In the genomic region with DNA sequence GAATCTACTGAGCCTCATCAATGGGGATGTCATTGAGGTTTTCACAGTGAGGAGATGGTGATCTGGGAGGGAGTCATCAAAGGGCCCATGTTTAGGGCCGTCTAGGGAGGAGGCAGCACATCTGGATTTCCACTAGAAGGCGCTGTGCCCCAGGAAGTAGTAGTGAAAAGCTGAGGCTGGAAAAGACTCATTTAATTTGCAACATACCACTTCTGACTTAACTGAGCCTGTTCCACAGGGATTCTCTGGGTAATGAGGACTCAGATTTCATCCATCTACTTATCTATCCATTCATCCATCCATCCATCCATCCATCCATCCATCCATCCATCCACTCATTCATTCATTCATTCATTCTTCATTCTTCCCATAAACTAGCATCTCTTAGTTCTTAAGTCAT, we compare ENCODE assay signal across 8 cellular contexts. TPM values are rescaled to one million over a fixed set of nuclear protein-coding genes. Genes with fewer than 3 reads are reported as not detected.
DNase-seq lines count a peak whose midpoint lies in the region; ATAC-seq and TF ChIP-seq lines count a peak whose summit lies in the region.

No MANE protein-coding gene starts in this region.

- no TSS peak for BruUV-seq in OCI-LY7 (replicated peaks; lab: Mats Ljungman, UMichigan)

- POLR2A ChIA-PET in OCI-LY7 (lab: Charles Lee), result interaction anchor here (0.6 to 1.5 kb wide), 4 partner anchors 8 to 42 kb away, joined by 3 to 8 read pairs (median 4); no protein-coding TSS in a partner anchor

- peak overlapping the region; percentile 2 for H3K27ac Mint-ChIP-seq in activated T-helper 17 cell treated with anti-CD3 and anti-CD28 coated beads, Interleukin-2, amount 50 U/mL, for 72 hours

- no peaks in the 10 kb centered on the region for H3K9me2 ChIP-seq in OCI-LY7 (ENCODE audit: insufficient read depth, low read length)

- peak; percentile 46 for DNase-seq in DMS79 treated with DMSO at 0.1 percent for 48 hours (lab: John Stamatoyannopoulos, UW)
- peak; percentile 62 for DNase-seq in HT1080 (ENCODE audit: low read depth)
- peak; percentile 79 for DNase-seq in OCI-LY7 (ENCODE audit: low spot score)
- DNase-seq in sigmoid colon, result no peak

- H3K9me3 Mint-ChIP-seq in activated T-helper 17 cell treated with anti-CD3 and anti-CD28 coated beads, Interleukin-2, amount 50 U/mL, for 72 hours, result no peaks in the 10 kb centered on the region

- TF ChIP-seq EP300 in gastroesophageal sphincter (IDR thresholded peaks at IDR 0.05), result no peak
- no peak for TF ChIP-seq EP300 in sigmoid colon (IDR thresholded peaks at IDR 0.05)

- no peaks in the 10 kb centered on the region for H3K36me3 ChIP-seq in OCI-LY7 (ENCODE audit: insufficient read depth, low read length)
- no peaks in the 10 kb centered on the region for H3K36me3 ChIP-seq in gastroesophageal sphincter
- H3K36me3 ChIP-seq in sigmoid colon, result no peaks in the 10 kb centered on the region

- H3K27me3 ChIP-seq in gastroesophageal sphincter (peaks cover 4% of the 10 kb centered on the region), sigmoid colon (no peaks in the 10 kb centered on the region)

- CTCF ChIA-PET in OCI-LY7 (lab: Charles Lee; ENCODE audit: unreplicated experiment), result interaction anchor here (0.6 kb wide), 1 partner anchor 197 kb away, joined by 3 read pairs; a partner anchor contains a TSS

- no peak overlapping the region for H3K4me3 Mint-ChIP-seq in activated T-helper 17 cell treated with anti-CD3 and anti-CD28 coated beads, Interleukin-2, amount 50 U/mL, for 72 hours

- no peaks in the 10 kb centered on the region for H4K20me1 ChIP-seq in OCI-LY7 (ENCODE audit: insufficient read depth, low read length)

- no peak for TF ChIP-seq POLR2A in gastroesophageal sphincter (IDR thresholded peaks at IDR 0.05)
- no peak for TF ChIP-seq POLR2A in sigmoid colon (IDR thresholded peaks at IDR 0.05)

- no peak overlapping the region for H3K4me2 ChIP-seq in OCI-LY7 (ENCODE audit: low read length)

- TF ChIP-seq CTCF in OCI-LY7 (conservative IDR thresholded peaks at IDR 0.05; ENCODE audit: low read length), result peak; percentile 94
- TF ChIP-seq CTCF in gastroesophageal sphincter (IDR thresholded peaks at IDR 0.05), result peak; percentile 37 to 64 (median 48)
- peak; percentile 32 to 75 (median 67) for TF ChIP-seq CTCF in sigmoid colon (IDR thresholded peaks at IDR 0.05)

- ATAC-seq in activated T-helper 17 cell treated with anti-CD3 and anti-CD28 coated beads, Interleukin-2, amount 50 U/mL, for 72 hours (replicated peaks), result peak; percentile 62
- ATAC-seq in gastroesophageal sphincter (no peak), HG02981 (IDR thresholded peaks at IDR 0.05; ENCODE audit: unreplicated experiment) (no peak), GM19023 (IDR thresholded peaks at IDR 0.05; ENCODE audit: unreplicated experiment) (no peak)

- 0% methylated on average over 2 of the region's 2 CpGs for WGBS in gastroesophageal sphincter (ENCODE audit: low coverage in 1 of 2), 2 donors
- WGBS in sigmoid colon, 2 donors, result 1 to 3% methylated on average over 2 of the region's 2 CpGs

- peaks cover 8% of the 10 kb centered on the region for H3K27me3 Mint-ChIP-seq in activated T-helper 17 cell treated with anti-CD3 and anti-CD28 coated beads, Interleukin-2, amount 50 U/mL, for 72 hours

- intact Hi-C loops in OCI-LY7 (cut with micrococcal nuclease; ENCODE audit: unreplicated experiment) (loop anchor here (2.0 kb wide), 1 partner anchor 254 kb away; no protein-coding TSS in a partner anchor), sigmoid colon (cut with DNase I) (no loop called here)

- no peaks in the 10 kb centered on the region for H3K79me2 ChIP-seq in OCI-LY7 (ENCODE audit: insufficient read depth, low read depth, low read length)

- H3K4me3 ChIP-seq in OCI-LY7 (ENCODE audit: low read depth, low read length, poor library complexity, severe bottlenecking) (no peak overlapping the region), gastroesophageal sphincter (no peak overlapping the region), sigmoid colon (no peak overlapping the region)

- H3K27ac ChIP-seq in OCI-LY7 (ENCODE audit: low read depth, low read length, poor library complexity, severe bottlenecking) (no peak overlapping the region), gastroesophageal sphincter (no peak overlapping the region), sigmoid colon (no peak overlapping the region)

- no peaks in the 10 kb centered on the region for H3K36me3 Mint-ChIP-seq in activated T-helper 17 cell treated with anti-CD3 and anti-CD28 coated beads, Interleukin-2, amount 50 U/mL, for 72 hours (ENCODE audit: low read depth)

- peaks cover 9% of the 10 kb centered on the region for H3K4me1 ChIP-seq in OCI-LY7 (ENCODE audit: insufficient read depth, low read length, poor library complexity, severe bottlenecking)
- H3K4me1 ChIP-seq in gastroesophageal sphincter, result peaks cover 0 to 9% (median 0%) of the 10 kb centered on the region in 3 donors
- peaks cover 0 to 4% (median 0%) of the 10 kb centered on the region in 4 donors for H3K4me1 ChIP-seq in sigmoid colon

- H2AFZ ChIP-seq in OCI-LY7 (ENCODE audit: low read length), result peak overlapping the region; percentile 88

- no peaks in the 10 kb centered on the region for H3K9me3 ChIP-seq in OCI-LY7 (ENCODE audit: low read length)
- no peaks in the 10 kb centered on the region for H3K9me3 ChIP-seq in gastroesophageal sphincter
- no peaks in the 10 kb centered on the region for H3K9me3 ChIP-seq in sigmoid colon

- H3K4me1 Mint-ChIP-seq in activated T-helper 17 cell treated with anti-CD3 and anti-CD28 coated beads, Interleukin-2, amount 50 U/mL, for 72 hours, result no peaks in the 10 kb centered on the region

RNA-seq across cellular contexts. Expression of gene SHF, which starts 17.4 kb away (rescaled TPM):
- 2.9 and 3.4 TPM in 2 replicates for total RNA-seq in HT1080 (2014; rRNA removed; shearing (Covaris generic))
- polyA plus RNA-seq in HT1080 (2015; cell fraction: cytosol; rRNA removed), result 2.7 TPM in 2 replicates
- 1.6 and 2.6 TPM in 2 replicates for polyA plus RNA-seq in HT1080 (2015; cell fraction: nucleus; rRNA removed)
- 2.3 and 5.7 TPM in 2 replicates for total RNA-seq in OCI-LY7 (2014; rRNA removed; shearing (Covaris generic))
- total RNA-seq in OCI-LY7 (2022), result 2.5 and 3.2 TPM in 2 replicates
- 100 to 1,000 TPM in 1 of 2 donors, 1 to 10 TPM in 1; 2.7 to 111 TPM for total RNA-seq in activated T-helper 17 cell treated with anti-CD3 and anti-CD28 coated beads, Interleukin-2, amount 50 U/mL, for 72 hours
- total RNA-seq in gastroesophageal sphincter, result 1 to 10 TPM; 4.4 to 10.0 (median 7.4) TPM
- total RNA-seq in sigmoid colon, result 10 to 100 TPM; 10.6 to 28.5 (median 17.9) TPM
- polyA plus RNA-seq in sigmoid colon, result 10 to 100 TPM in 2 of 3 donors, 1 to 10 TPM in 1; 3.5 to 13.5 (median 12.6) TPM

RNA-seq across cellular contexts. Expression of gene SLC28A2, which starts 46.8 kb away (rescaled TPM):
- 0.08 TPM in 1 of 2 replicates, not detected in the other for total RNA-seq in HT1080 (2014; rRNA removed; shearing (Covaris generic))
- not detected in 2 replicates for polyA plus RNA-seq in HT1080 (2015; cell fraction: cytosol; rRNA removed)
- polyA plus RNA-seq in HT1080 (2015; cell fraction: nucleus; rRNA removed), result not detected in 2 replicates
- not detected in 2 replicates for total RNA-seq in OCI-LY7 (2014; rRNA removed; shearing (Covaris generic))
- total RNA-seq in OCI-LY7 (2022), result not detected in 2 replicates
- not detected for total RNA-seq in activated T-helper 17 cell treated with anti-CD3 and anti-CD28 coated beads, Interleukin-2, amount 50 U/mL, for 72 hours
- total RNA-seq in gastroesophageal sphincter, result not detected
- total RNA-seq in sigmoid colon, result not detected
- polyA plus RNA-seq in sigmoid colon, result 1 to 10 TPM; 1.2 to 3.0 (median 1.8) TPM
